In the genomic region with DNA sequence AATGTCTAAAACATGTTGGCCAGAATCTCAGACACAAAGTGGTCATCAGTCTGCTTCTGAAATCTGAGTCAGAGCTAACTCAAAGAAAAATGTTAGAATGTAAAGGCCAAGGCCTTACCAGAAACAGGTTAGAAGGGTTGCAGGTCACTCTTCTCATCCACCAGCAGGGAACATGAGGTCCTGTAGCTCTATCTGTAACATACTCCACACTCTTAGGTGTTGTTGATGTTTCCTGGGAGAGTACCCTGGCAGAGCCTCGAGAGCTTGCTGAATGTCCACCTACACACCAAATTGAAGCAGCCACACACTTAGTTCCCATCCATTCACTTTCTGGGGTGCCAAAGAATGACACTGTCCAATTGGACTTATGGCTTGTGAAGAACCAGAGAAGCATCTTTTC, we compare ENCODE assay signal across 4 cellular contexts.
"Had no signal": no experiment of that assay in that cellular context is flagged by ENCODE, and none has a peak within 500 bp of the region (broad histone marks: within the 10 kb centered on the region; RNA-seq: fewer than 3 reads in every experiment).

No MANE protein-coding gene starts in this region.

- H3K27ac ChIP-seq: HL-60 had no signal

- DNase-seq: IMR-90, KBM-7 had no signal

- H3K4me3 ChIP-seq: K562 had no signal
